11 cellular contexts compared by ENCODE assay signal in genomic region chr5:14900661-14901461, GRCh38. TPM values are rescaled to one million over a fixed set of nuclear protein-coding genes. Genes with fewer than 3 reads are reported as not detected.
DNase-seq lines count a peak whose midpoint lies in the region; ATAC-seq, FAIRE-seq and TF ChIP-seq lines count a peak whose summit lies in the region.
"Had no signal": no experiment of that assay in that cellular context is flagged by ENCODE, and none has a peak within 500 bp of the region (broad histone marks: within the 10 kb centered on the region; RNA-seq: fewer than 3 reads in every experiment).

No MANE protein-coding gene starts in this region.

- ATAC-seq in GM21528 (IDR thresholded peaks at IDR 0.05; ENCODE audit: low FRiP score, unreplicated experiment): no peak

- peaks cover 23% of the 10 kb centered on the region for H3K4me1 ChIP-seq in osteoblast (ENCODE audit: insufficient read depth, low read length)

- peak overlapping the region; percentile 87 for H3K27ac ChIP-seq in osteoblast (ENCODE audit: low read depth, low read length)

- no peaks in the 10 kb centered on the region for H4K20me1 ChIP-seq in osteoblast (ENCODE audit: insufficient read depth, low read length)

- no peaks in the 10 kb centered on the region for H3K79me2 ChIP-seq in osteoblast (ENCODE audit: insufficient read depth, low read length)

- H3K4me3 ChIP-seq in WI38 (ENCODE audit: low read depth, low read length): peak overlapping the region; percentile 21; the same call in 1 of the 2 replicates
- no peak overlapping the region for H3K4me3 ChIP-seq in foreskin fibroblast (ENCODE audit: low read depth in 1 of 2, low read length in 2 of 2)
- no peak overlapping the region for H3K4me3 ChIP-seq in osteoblast (ENCODE audit: insufficient read depth, low read length)

- no peaks in the 10 kb centered on the region for H3K27me3 ChIP-seq in osteoblast (ENCODE audit: insufficient read depth, low read length)

- TF ChIP-seq CTCF in WI38 (IDR thresholded peaks at IDR 0.05; ENCODE audit: low read depth, low read length) (no peak), foreskin fibroblast (IDR thresholded peaks at IDR 0.05; ENCODE audit: low read depth, low read length) (no peak), osteoblast (IDR thresholded peaks at IDR 0.05; ENCODE audit: extremely low read depth, low read depth, low read length) (no peak), D721Med (IDR thresholded peaks at IDR 0.05; ENCODE audit: insufficient read depth, missing control alignments) (no peak)

- no peaks in the 10 kb centered on the region for H3K9me3 ChIP-seq in osteoblast (ENCODE audit: low read depth, low read length)

- no peaks in the 10 kb centered on the region for H3K36me3 ChIP-seq in osteoblast (ENCODE audit: insufficient read depth, low read length)

- peak; percentile 38 for DNase-seq in AG08395 (ENCODE audit: low spot score)
- peak; percentile 62 to 73 for DNase-seq in foreskin fibroblast
- peak; percentile 81 for DNase-seq in osteoblast (ENCODE audit: insufficient read length, low spot score, missing footprints)
- DNase-seq in D721Med (ENCODE audit: insufficient read length, low spot score): no peak
- no peak for DNase-seq in DMS53 (lab: John Stamatoyannopoulos, UW)
- no peak for DNase-seq in kidney glomerular epithelial cell (lab: John Stamatoyannopoulos, UW)
- DNase-seq: AML-193; stimulated activated CD4-positive, alpha-beta T cell treated with anti-CD3 and anti-CD28 coated beads, Interleukin-4, amount 100 ng/mL, for 4 hours had no signal

- H3K4me2 ChIP-seq in osteoblast (ENCODE audit: insufficient read depth, low read length): peak overlapping the region; percentile 69

- no peak for FAIRE-seq in D721Med (lab: Jason Lieb, UNC)
- FAIRE-seq: urothelium cell line had no signal

- peak overlapping the region; percentile 40 for H2AFZ ChIP-seq in osteoblast (ENCODE audit: low read length)

RNA-seq across cellular contexts. Expression of gene ANKH, which starts 29.3 kb away (rescaled TPM):
- total RNA-seq in osteoblast: 125 and 130 TPM in 2 replicates

Comparison
In these comparisons a context has a peak if more than half of its experiments do, and no peak if none do; other contexts are left out.
1. DNase-seq: peak in AG08395 (single experiment), foreskin fibroblast (2 of 2) and osteoblast (single experiment); none in D721Med (single experiment), DMS53 (single experiment) and kidney glomerular epithelial cell (single experiment).